In the genomic region with DNA sequence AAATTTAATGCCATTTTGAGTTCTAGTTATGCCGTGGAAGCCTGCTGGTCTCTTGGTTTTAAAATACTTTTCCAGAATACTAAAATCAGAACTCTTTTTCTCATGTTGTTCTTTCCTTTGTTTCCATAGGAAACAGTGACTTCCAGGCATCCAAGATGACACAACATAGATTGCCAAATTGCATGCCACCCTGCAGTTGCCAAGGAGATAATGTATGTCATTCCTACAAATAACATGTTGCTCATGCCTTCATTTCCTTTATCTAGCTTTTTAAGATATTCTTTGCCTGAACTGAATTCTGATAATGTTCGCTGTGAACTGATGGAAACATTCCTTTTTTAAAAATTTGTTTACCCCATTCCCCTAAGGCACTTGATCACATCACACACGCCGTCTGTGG, we compare ENCODE assay signal across 19 cellular contexts. TPM values are rescaled to one million over a fixed set of nuclear protein-coding genes. Genes with fewer than 3 reads are reported as not detected.
DNase-seq lines count a peak whose midpoint lies in the region; ATAC-seq lines count a peak whose summit lies in the region.
"Had no signal": no experiment of that assay in that cellular context is flagged by ENCODE, and none has a peak within 500 bp of the region (broad histone marks: within the 10 kb centered on the region; RNA-seq: fewer than 3 reads in every experiment).

No MANE protein-coding gene starts in this region.

- no peak for ATAC-seq in HG03159 (IDR thresholded peaks at IDR 0.05; ENCODE audit: unreplicated experiment)
- ATAC-seq: lower lobe of right lung; naive thymus-derived CD4-positive, alpha-beta T cell; PC-3; stimulated activated naive CD8-positive, alpha-beta T cell treated with anti-CD3 and anti-CD28 coated beads, Interleukin-15, amount 100 ng/mL, for 72 hours had no signal

- DNase-seq in Ammon's horn (ENCODE audit: low spot score) (peak; percentile 23), M059J (ENCODE audit: low read depth) (peak; percentile 69), activated T-cell treated with anti-CD3 and anti-CD28 coated beads for 4 hours (no peak), G401 (ENCODE audit: low spot score) (no peak)
- no peak for DNase-seq in effector memory CD4-positive, alpha-beta T cell
- DNase-seq: activated CD4-positive, alpha-beta memory T cell treated with anti-CD3 and anti-CD28 coated beads for 36 hours; activated T-cell treated with anti-CD3 and anti-CD28 coated beads, Interleukin-2, amount 50 U/mL, for 48 hours; glutamatergic neuron; lower lobe of right lung; naive thymus-derived CD4-positive, alpha-beta T cell; PC-3; stimulated activated naive CD8-positive, alpha-beta T cell treated with anti-CD3 and anti-CD28 coated beads, Interleukin-15, amount 100 ng/mL, for 72 hours; SW 1271 had no signal

- in situ Hi-C loops in G401 (cut with HindIII; ENCODE audit: low sequenced_read_pairs) = no loop called here

- no peaks in the 10 kb centered on the region for H3K4me1 ChIP-seq in mesodermal cell (ENCODE audit: control insufficient read depth, insufficient read depth, low read length, poor library complexity, severe bottlenecking)
- H3K4me1 ChIP-seq in effector memory CD4-positive, alpha-beta T cell (ENCODE audit: control insufficient read depth, insufficient read depth, low read length, poor library complexity, severe bottlenecking) = no peaks in the 10 kb centered on the region
- H3K4me1 ChIP-seq: lower lobe of right lung, vagina had no signal

- no peak overlapping the region for H3K4me3 ChIP-seq in mesodermal cell (ENCODE audit: extremely low read depth, insufficient read depth, low read length, poor library complexity, severe bottlenecking)
- H3K4me3 ChIP-seq in effector memory CD4-positive, alpha-beta T cell (ENCODE audit: insufficient read depth, low read depth, low read length, poor library complexity, severe bottlenecking) = no peak overlapping the region
- H3K4me3 ChIP-seq: lower lobe of right lung, vagina had no signal

- no peaks in the 10 kb centered on the region for H3K9me3 ChIP-seq in mesodermal cell (ENCODE audit: control insufficient read depth, low read length)
- H3K9me3 ChIP-seq in effector memory CD4-positive, alpha-beta T cell (ENCODE audit: control insufficient read depth, low read length) = no peaks in the 10 kb centered on the region
- H3K9me3 ChIP-seq: lower lobe of right lung, vagina had no signal

- H3K27me3 ChIP-seq in effector memory CD4-positive, alpha-beta T cell (replicated peaks; ENCODE audit: control insufficient read depth, insufficient read depth, low read length, poor library complexity, severe bottlenecking) = no peaks in the 10 kb centered on the region
- H3K27me3 ChIP-seq: vagina had no signal

- 83 to 93% methylated on average over 2 to 4 of the region's 4 CpGs for WGBS in mesodermal cell (ENCODE audit: insufficient coverage in 2 of 2), 2 experiments

- H3K27ac ChIP-seq in cingulate gyrus (ENCODE audit: low read depth, low read length) = peak overlapping the region; percentile 61
- H3K27ac ChIP-seq in mesodermal cell (ENCODE audit: low read depth, low read length, severe bottlenecking) = peak overlapping the region; percentile 70
- no peak overlapping the region for H3K27ac ChIP-seq in effector memory CD4-positive, alpha-beta T cell (ENCODE audit: insufficient read depth, low read length, poor library complexity, severe bottlenecking)
- H3K27ac ChIP-seq: epithelial cell of prostate, lower lobe of right lung, vagina had no signal

- no peaks in the 10 kb centered on the region for H3K36me3 ChIP-seq in mesodermal cell (ENCODE audit: control insufficient read depth, insufficient read depth, low read length)
- H3K36me3 ChIP-seq in effector memory CD4-positive, alpha-beta T cell (ENCODE audit: control insufficient read depth, insufficient read depth, low read length) = no peaks in the 10 kb centered on the region
- H3K36me3 ChIP-seq: lower lobe of right lung, vagina had no signal

RNA-seq across cellular contexts. Expression of a gene that starts 37.9 kb away (rescaled TPM):
- total RNA-seq in M059J (2014; rRNA removed; shearing (Covaris generic)) = 7.4 TPM in 1 of 2 replicates, not detected in the other
- not detected for polyA plus RNA-seq in mesodermal cell (2013, experiment 1 of 2)
- polyA plus RNA-seq in mesodermal cell (2013, experiment 2 of 2) = not detected
- not detected in 2 replicates for total RNA-seq in G401 (2014; rRNA removed; shearing (Covaris generic))
- total RNA-seq: activated CD4-positive, alpha-beta memory T cell treated with anti-CD3 and anti-CD28 coated beads for 36 hours; lower lobe of right lung; naive thymus-derived CD4-positive, alpha-beta T cell; pulmonary artery endothelial cell; vagina had no signal
- polyA plus RNA-seq: naive thymus-derived CD4-positive, alpha-beta T cell had no signal

RNA-seq across cellular contexts. Expression of a gene that starts 46.5 kb away (rescaled TPM):
- 0.05 and 0.07 TPM in 2 replicates for total RNA-seq in M059J (2014; rRNA removed; shearing (Covaris generic))
- 0.66 TPM for polyA plus RNA-seq in mesodermal cell (2013, experiment 1 of 2)
- 1.5 TPM for polyA plus RNA-seq in mesodermal cell (2013, experiment 2 of 2)
- total RNA-seq in G401 (2014; rRNA removed; shearing (Covaris generic)) = not detected in 2 replicates
- total RNA-seq: activated CD4-positive, alpha-beta memory T cell treated with anti-CD3 and anti-CD28 coated beads for 36 hours; lower lobe of right lung; naive thymus-derived CD4-positive, alpha-beta T cell; PC-3; pulmonary artery endothelial cell had no signal
- polyA plus RNA-seq: naive thymus-derived CD4-positive, alpha-beta T cell had no signal

Comparison
In these comparisons a context has a peak if more than half of its experiments do, and no peak if none do; other contexts are left out.
1. DNase-seq: peak in Ammon's horn (single experiment) and M059J (single experiment); none in activated T-cell treated with anti-CD3 and anti-CD28 coated beads for 4 hours (single experiment), G401 (single experiment) and effector memory CD4-positive, alpha-beta T cell (0 of 3).